ENCODE assay signal across 23 cellular contexts in genomic region chrX:46927718-46928117, GRCh38. TPM values are rescaled to one million over a fixed set of nuclear protein-coding genes. Genes with fewer than 3 reads are reported as not detected.
A peak's percentile ranks its signal among the peaks of the same experiment; 100 is the strongest.
DNase-seq lines count a peak whose midpoint lies in the region; ATAC-seq and TF ChIP-seq lines count a peak whose summit lies in the region.
"Had no signal": no experiment of that assay in that cellular context is flagged by ENCODE, and none has a peak within 500 bp of the region (broad histone marks: within the 10 kb centered on the region; RNA-seq: fewer than 3 reads in every experiment).

No MANE protein-coding gene starts in this region.

- H3K27ac Mint-ChIP-seq in WTC11 (0 out of 2 replicates have a peak overlapping the region, but pooled peaks have one; percentile 5), endothelial cell (ENCODE audit: unreplicated experiment) (peak overlapping the region; percentile 65)
- H3K27ac Mint-ChIP-seq in activated CD8-positive, alpha-beta T cell treated with anti-CD3 and anti-CD28 coated beads, Interleukin-2, amount 10 ng/mL, durations not matched to agents 7 days and 5 days, result no peak overlapping the region
- H3K27ac Mint-ChIP-seq: B cell; CD4-positive, alpha-beta T cell; CD8-positive, alpha-beta T cell had no signal

- no peak overlapping the region for H2BK5ac ChIP-seq in trophoblast cell (ENCODE audit: low read depth, low read length, poor library complexity)

- H2AK5ac ChIP-seq in trophoblast cell (ENCODE audit: low read length), result no peak overlapping the region

- H2BK12ac ChIP-seq in trophoblast cell (ENCODE audit: low read length), result no peak overlapping the region

- H3K9me3 ChIP-seq in HEK293 (ENCODE audit: control insufficient read depth, insufficient read depth, low read depth, low read length), result no peaks in the 10 kb centered on the region; the same call in 1 of the 2 replicates
- no peaks in the 10 kb centered on the region for H3K9me3 ChIP-seq in trophoblast cell (ENCODE audit: insufficient read depth, low read depth, low read length)

- peak overlapping the region; percentile 79 for H3K4ac ChIP-seq in trophoblast cell (ENCODE audit: low read depth, low read length)

- CTCF ChIA-PET in HEK293 (lab: Yijun Ruan, JAX) (no interaction called here), WTC11 (lab: Charles Lee) (no interaction called here)
- CTCF ChIA-PET in activated CD8-positive, alpha-beta T cell treated with anti-CD3 and anti-CD28 coated beads, Interleukin-2, amount 10 ng/mL, durations not matched to agents 7 days and 5 days (lab: Charles Lee), result no interaction called here

- H3K4me3 Mint-ChIP-seq in WTC11 (no peak overlapping the region), endothelial cell (ENCODE audit: unreplicated experiment) (no peak overlapping the region)
- no peak overlapping the region for H3K4me3 Mint-ChIP-seq in activated CD8-positive, alpha-beta T cell treated with anti-CD3 and anti-CD28 coated beads, Interleukin-2, amount 10 ng/mL, durations not matched to agents 7 days and 5 days
- H3K4me3 Mint-ChIP-seq: B cell; CD4-positive, alpha-beta T cell; CD8-positive, alpha-beta T cell had no signal

- no CpG with 5 or more reads among the region's 3 CpGs for WGBS in trophoblast cell (ENCODE audit: extremely low coverage, insufficient coverage, insufficient read length)

- POLR2A ChIA-PET in HEK293 (lab: Yijun Ruan, JAX) (no interaction called here), WTC11 (lab: Charles Lee) (no interaction called here)
- POLR2A ChIA-PET in activated CD8-positive, alpha-beta T cell treated with anti-CD3 and anti-CD28 coated beads, Interleukin-2, amount 10 ng/mL, durations not matched to agents 7 days and 5 days (lab: Charles Lee), result no interaction called here

- no peak overlapping the region for H3K14ac ChIP-seq in trophoblast cell (ENCODE audit: low read length)

- no peaks in the 10 kb centered on the region for H3K36me3 ChIP-seq in HEK293 (ENCODE audit: control insufficient read depth in 2 of 2, insufficient read depth in 1 of 2, low read length in 2 of 2)
- H3K36me3 ChIP-seq in trophoblast cell (ENCODE audit: control insufficient read depth in 1 of 2, insufficient read depth in 2 of 2, low read length in 2 of 2), result peaks cover 0 to 1% of the 10 kb centered on the region in 2 experiments

- no peak overlapping the region for H3K9ac ChIP-seq in trophoblast cell (ENCODE audit: low read length)
- H3K9ac ChIP-seq: BLaER1 treated with 17β-estradiol and CSF1 and Interleukin-3, amounts not matched to agents 10 nM and 100 nM had no signal

- H3K27ac ChIP-seq in HEK293 (ENCODE audit: extremely low read depth, low read depth, low read length) (no peak overlapping the region), trophoblast cell (ENCODE audit: low read depth, low read length) (no peak overlapping the region)
- H3K27ac ChIP-seq: BLaER1 treated with 17β-estradiol and CSF1 and Interleukin-3, amounts not matched to agents 10 nM and 100 nM; C4-2B had no signal

- ATAC-seq in WTC11 (no peak), HG03135 (IDR thresholded peaks at IDR 0.05; ENCODE audit: unreplicated experiment) (no peak)
- ATAC-seq in activated CD8-positive, alpha-beta T cell treated with anti-CD3 and anti-CD28 coated beads, Interleukin-2, amount 10 ng/mL, durations not matched to agents 7 days and 5 days, result no peak
- ATAC-seq: CD8-positive, alpha-beta T cell; GM12878 had no signal

- H3K4me1 ChIP-seq in HEK293 (ENCODE audit: control insufficient read depth, insufficient read depth, low read length), result no peaks in the 10 kb centered on the region
- peaks cover 0 to 10% of the 10 kb centered on the region in 2 experiments for H3K4me1 ChIP-seq in trophoblast cell (ENCODE audit: control insufficient read depth in 1 of 2, insufficient read depth in 2 of 2, low read length in 2 of 2)
- H3K4me1 ChIP-seq: BLaER1 treated with 17β-estradiol and CSF1 and Interleukin-3, amounts not matched to agents 10 nM and 100 nM had no signal

- no peak overlapping the region for H3K23ac ChIP-seq in trophoblast cell (ENCODE audit: low read length)

- H3K4me2 ChIP-seq in trophoblast cell (ENCODE audit: low read length), result no peak overlapping the region
- H3K4me2 ChIP-seq: BLaER1 treated with 17β-estradiol and CSF1 and Interleukin-3, amounts not matched to agents 10 nM and 100 nM had no signal

- H3K36me3 Mint-ChIP-seq in WTC11, result no peaks in the 10 kb centered on the region
- no peaks in the 10 kb centered on the region for H3K36me3 Mint-ChIP-seq in endothelial cell (ENCODE audit: low read depth, unreplicated experiment)
- no peaks in the 10 kb centered on the region for H3K36me3 Mint-ChIP-seq in activated CD8-positive, alpha-beta T cell treated with anti-CD3 and anti-CD28 coated beads, Interleukin-2, amount 10 ng/mL, durations not matched to agents 7 days and 5 days (ENCODE audit: low read depth)
- H3K36me3 Mint-ChIP-seq: CD8-positive, alpha-beta T cell had no signal

- H2AFZ ChIP-seq in trophoblast cell (ENCODE audit: insufficient read depth, low read length, poor library complexity), result no peak overlapping the region

- no peak overlapping the region for H4K91ac ChIP-seq in trophoblast cell (ENCODE audit: low read depth, low read length)

- H3K4me1 Mint-ChIP-seq in WTC11, result peaks cover 16% of the 10 kb centered on the region
- H3K4me1 Mint-ChIP-seq in endothelial cell (ENCODE audit: unreplicated experiment), result no peaks in the 10 kb centered on the region
- no peaks in the 10 kb centered on the region for H3K4me1 Mint-ChIP-seq in activated CD8-positive, alpha-beta T cell treated with anti-CD3 and anti-CD28 coated beads, Interleukin-2, amount 10 ng/mL, durations not matched to agents 7 days and 5 days (ENCODE audit: low read depth)

- H3K79me1 ChIP-seq in trophoblast cell (ENCODE audit: low read length), result no peaks in the 10 kb centered on the region

- no peak for TF ChIP-seq CTCF in HEK293 (tag by site-specific recombination; IDR thresholded peaks at IDR 0.05)
- no peak for TF ChIP-seq CTCF in WTC11 (IDR thresholded peaks at IDR 0.05)
- no peak for TF ChIP-seq CTCF in endothelial cell (IDR thresholded peaks at IDR 0.05; ENCODE audit: unreplicated experiment)

- no peak overlapping the region for H4K12ac ChIP-seq in trophoblast cell (ENCODE audit: low read depth, low read length)

- no peaks in the 10 kb centered on the region for H3K27me3 Mint-ChIP-seq in WTC11 (ENCODE audit: low read depth)
- no peaks in the 10 kb centered on the region for H3K27me3 Mint-ChIP-seq in endothelial cell (ENCODE audit: unreplicated experiment)
- H3K27me3 Mint-ChIP-seq in activated CD8-positive, alpha-beta T cell treated with anti-CD3 and anti-CD28 coated beads, Interleukin-2, amount 10 ng/mL, durations not matched to agents 7 days and 5 days (ENCODE audit: low read depth), result peaks cover 8% of the 10 kb centered on the region
- H3K27me3 Mint-ChIP-seq: B cell; CD4-positive, alpha-beta T cell had no signal

- DNase-seq in WTC11 (ENCODE audit: low spot score) (no peak), endothelial cell (ENCODE audit: low spot score) (no peak), trophoblast cell (no peak), T-helper 1 cell (no peak), COR-L47 (lab: John Stamatoyannopoulos, UW) (no peak)
- no peak for DNase-seq in activated CD8-positive, alpha-beta T cell treated with anti-CD3 and anti-CD28 coated beads, Interleukin-2, amount 10 ng/mL, durations not matched to agents 7 days and 5 days
- DNase-seq: 8988T; AML-193; CD4-positive, alpha-beta T cell; CD8-positive, alpha-beta T cell; DMS 273 treated with DMSO at 0.1 percent for 48 hours; DMS153; DMS53; DMS79; DND-41; EL; GDM1 had no signal

- H3K4me3 ChIP-seq in HEK293 (ENCODE audit: low read depth, low read length) (no peak overlapping the region), trophoblast cell (ENCODE audit: low read depth, low read length) (no peak overlapping the region)
- H3K4me3 ChIP-seq: BLaER1 treated with 17β-estradiol and CSF1 and Interleukin-3, amounts not matched to agents 10 nM and 100 nM; GM12878 had no signal

- H2BK120ac ChIP-seq in trophoblast cell (ENCODE audit: insufficient read depth, low read length, poor library complexity), result no peak overlapping the region

- H3K18ac ChIP-seq in trophoblast cell (ENCODE audit: low read length), result no peak overlapping the region

- H3K79me2 ChIP-seq in trophoblast cell (ENCODE audit: control insufficient read depth, insufficient read depth, low read length, poor library complexity), result peaks cover 6% of the 10 kb centered on the region

- no peaks in the 10 kb centered on the region for H3K9me3 Mint-ChIP-seq in WTC11
- no peaks in the 10 kb centered on the region for H3K9me3 Mint-ChIP-seq in endothelial cell (ENCODE audit: unreplicated experiment)
- H3K9me3 Mint-ChIP-seq in activated CD8-positive, alpha-beta T cell treated with anti-CD3 and anti-CD28 coated beads, Interleukin-2, amount 10 ng/mL, durations not matched to agents 7 days and 5 days (ENCODE audit: insufficient read depth), result no peaks in the 10 kb centered on the region
- H3K9me3 Mint-ChIP-seq: CD4-positive, alpha-beta T cell; CD8-positive, alpha-beta T cell had no signal

- no peaks in the 10 kb centered on the region for H3K27me3 ChIP-seq in trophoblast cell (ENCODE audit: insufficient read depth, low read length)
- H3K27me3 ChIP-seq: BLaER1 treated with 17β-estradiol and CSF1 and Interleukin-3, amounts not matched to agents 10 nM and 100 nM had no signal

- no peak overlapping the region for H4K8ac ChIP-seq in trophoblast cell (ENCODE audit: low read depth, low read length)

TF ChIP-seq in WTC11, 78 proteins besides CTCF, POLR2A, EP300 and RAD21 (continues in another document):
- TF ChIP-seq ZNF219 (CRISPR knock-in tag; IDR thresholded peaks at IDR 0.05; ENCODE audit: borderline replicate concordance) (no peak), ZNF512 (CRISPR knock-in tag; IDR thresholded peaks at IDR 0.05; ENCODE audit: borderline replicate concordance) (no peak), HMGA2 (CRISPR knock-in tag; IDR thresholded peaks at IDR 0.05) (no peak), NFE2L1 (CRISPR knock-in tag; IDR thresholded peaks at IDR 0.05) (no peak)

RNA-seq across cellular contexts. Expression of gene JADE3, which starts 15.5 kb away (rescaled TPM):
- 14.6 to 19.2 TPM (median 16.8 TPM) in 3 replicates for total RNA-seq in WTC11 (2021)
- total RNA-seq in endothelial cell (ENCODE audit: unreplicated experiment), result 17.4 TPM
- 15.6 and 15.7 TPM in 2 replicates for polyA plus RNA-seq in trophoblast cell (2013)
- total RNA-seq in activated CD8-positive, alpha-beta T cell treated with anti-CD3 and anti-CD28 coated beads, Interleukin-2, amount 10 ng/mL, durations not matched to agents 7 days and 5 days, result under 1 TPM; 0.31 to 0.47 TPM
- total RNA-seq: CD8-positive, alpha-beta T cell had no signal

Comparison
In these comparisons a context has a peak if more than half of its experiments do, and no peak if none do; other contexts are left out.
1. RNA of gene JADE3, which starts 15.5 kb away (total RNA-seq): 14.6 to 19.2 TPM in WTC11 and 17.4 TPM in endothelial cell (single experiment); 0.31 to 0.47 TPM in activated CD8-positive, alpha-beta T cell treated with anti-CD3 and anti-CD28 coated beads, Interleukin-2, amount 10 ng/mL, durations not matched to agents 7 days and 5 days; every median in the first group is over 10 times any median in the second.